Comparison of ENCODE assay signal across 34 cellular contexts in the genomic region with DNA sequence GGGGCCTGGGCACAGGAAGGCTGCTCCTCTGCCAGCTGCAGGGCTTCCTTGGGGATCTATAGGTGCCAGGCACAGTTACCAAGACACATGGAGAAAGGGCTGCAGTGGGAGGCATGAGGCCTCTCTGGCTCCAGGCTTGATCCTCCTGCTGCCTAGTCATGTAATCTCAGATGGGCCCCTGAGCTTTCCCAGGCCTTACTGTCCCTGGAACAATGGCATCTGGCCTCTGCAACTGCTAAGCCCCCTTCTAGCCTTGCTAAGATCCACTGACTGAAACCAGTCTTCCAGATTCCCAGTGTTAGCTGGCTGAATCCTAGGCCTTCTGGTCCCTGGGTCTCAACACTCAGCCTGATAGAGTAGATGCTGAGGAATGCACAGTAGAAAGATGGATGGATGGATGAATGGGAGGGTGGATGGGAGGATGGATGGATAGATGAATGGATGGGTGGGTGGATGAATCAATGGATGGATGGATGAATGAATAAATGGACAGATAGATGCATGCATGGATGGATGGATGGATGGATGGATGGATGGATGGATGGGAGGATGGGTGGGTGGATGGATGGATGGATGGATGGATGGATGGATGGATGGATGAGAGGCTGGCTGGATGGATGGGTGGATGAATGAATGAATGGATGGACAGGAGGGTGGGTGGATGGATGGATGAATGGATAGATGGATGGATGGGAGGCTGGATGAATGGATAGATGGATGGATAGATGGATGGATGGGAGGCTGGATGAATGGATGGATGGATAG.
"Had no signal": no experiment of that assay in that cellular context is flagged by ENCODE, and none has a peak within 500 bp of the region (broad histone marks: within the 10 kb centered on the region; RNA-seq: fewer than 3 reads in every experiment).

No MANE protein-coding gene starts in this region.

- H3K27ac ChIP-seq: adrenal gland, body of pancreas, breast epithelium, Peyer's patch, RWPE1 had no signal

- FAIRE-seq: astrocyte had no signal

- H3K27me3 ChIP-seq: adrenal gland, body of pancreas, breast epithelium, MG63, Peyer's patch had no signal

- H3K4me1 ChIP-seq: adrenal gland, body of pancreas, breast epithelium, Peyer's patch had no signal

- DNase-seq: activated CD4-positive, alpha-beta T cell treated with anti-CD3 and anti-CD28 coated beads, Interleukin-2, amount 10 ng/mL, durations not matched to agents 24 days and 14 days; activated CD4-positive, alpha-beta T cell treated with anti-CD3 and anti-CD28 coated beads, Interleukin-2, amount 50 U/mL, for 4 hours; activated CD8-positive, alpha-beta memory T cell treated with anti-CD3 and anti-CD28 coated beads, Interleukin-2, amount 50 U/mL, for 4 hours; activated effector memory CD4-positive, alpha-beta T cell treated with anti-CD3 and anti-CD28 coated beads, Interleukin-2, amount 50 U/mL, for 16 hours; activated naive CD4-positive, alpha-beta T cell; activated naive CD4-positive, alpha-beta T cell treated with anti-CD3 and anti-CD28 coated beads, Interleukin-2, amount 50 U/mL, for 16 hours; activated T-cell treated with anti-CD3 and anti-CD28 coated beads for 4 hours; activated T-cell treated with anti-CD3 and anti-CD28 coated beads, Interleukin-2, amount 50 U/mL, for 48 hours; adrenal gland; body of pancreas; Kasumi-1; KG1; MG63; NCI-H1048; NCI-H1105 treated with DMSO at 0.1 percent for 48 hours; NCI-H1436; NCI-H1694; NCI-H1930; NCI-H2081 treated with DMSO at 0.1 percent for 48 hours; NCI-H446 treated with DMSO at 0.1 percent for 48 hours; NCI-H524; NCI-H69; NK-92 treated with Interleukin-12 subunit alpha and Interleukin-12 subunit beta, amount 100 ng/mL, for 24 hours; PC-3; Peyer's patch; SIG-M5; T-cell; T-helper 17 cell; T1000 had no signal

- H3K36me3 ChIP-seq: adrenal gland, breast epithelium, MG63, Peyer's patch had no signal

- H3K4me3 ChIP-seq: adrenal gland, body of pancreas, breast epithelium, MG63, Peyer's patch had no signal

- H3K9me3 ChIP-seq: adrenal gland, body of pancreas, breast epithelium, MG63, Peyer's patch had no signal

- ATAC-seq: body of pancreas, PC-3, Right ventricle myocardium inferior, SK-N-SH treated with all-trans-retinoic acid at 6 μM for 48 hours, T-cell, T-helper 17 cell had no signal
